Comparison of ENCODE assay signal across 9 cellular contexts in genomic region chr10:104253576-104254410, GRCh38. TPM values are rescaled to one million over a fixed set of nuclear protein-coding genes. Genes with fewer than 3 reads are reported as not detected.
DNase-seq lines count a peak whose midpoint lies in the region; ATAC-seq, FAIRE-seq and TF ChIP-seq lines count a peak whose summit lies in the region.
"Had no signal": no experiment of that assay in that cellular context is flagged by ENCODE, and none has a peak within 500 bp of the region (broad histone marks: within the 10 kb centered on the region; RNA-seq: fewer than 3 reads in every experiment).

No MANE protein-coding gene starts in this region.

- no peak for TF ChIP-seq CTCF in keratinocyte (optimal IDR thresholded peaks at IDR 0.05 in 1 of 3, IDR thresholded peaks at IDR 0.05 in 1 of 3, conservative IDR thresholded peaks at IDR 0.05 in 1 of 3; ENCODE audit: extremely low read depth in 1 of 3, insufficient read depth in 2 of 3, low read length in 3 of 3)
- TF ChIP-seq CTCF in testis (IDR thresholded peaks at IDR 0.05) = no peak

- no peak for ATAC-seq in activated naive CD8-positive, alpha-beta T cell treated with anti-CD3 and anti-CD28 coated beads, Interleukin-2, amount 10 ng/mL, durations not matched to agents 7 days and 5 days (ENCODE audit: low read depth)
- ATAC-seq in GM21825 (IDR thresholded peaks at IDR 0.05; ENCODE audit: unreplicated experiment) = no peak

- H3K4me1 ChIP-seq in keratinocyte (ENCODE audit: control insufficient read depth, extremely low read depth, insufficient read depth, low read length) (peaks cover 36% of the 10 kb centered on the region), testis (peaks cover 10% of the 10 kb centered on the region)

- TF ChIP-seq POLR2A in testis (IDR thresholded peaks at IDR 0.05) = no peak

- FAIRE-seq in keratinocyte (lab: Jason Lieb, UNC) = peak; percentile 48
- FAIRE-seq: HTR-8/SVneo had no signal

- H3K36me3 Mint-ChIP-seq in activated CD4-positive, alpha-beta T cell treated with anti-CD3 and anti-CD28 coated beads, Interleukin-2, amount 10 ng/mL, durations not matched to agents 7 days and 5 days (ENCODE audit: low read depth) = peaks cover 17% of the 10 kb centered on the region
- H3K36me3 Mint-ChIP-seq in activated naive CD8-positive, alpha-beta T cell treated with anti-CD3 and anti-CD28 coated beads, Interleukin-2, amount 10 ng/mL, durations not matched to agents 7 days and 5 days = peaks cover 16% of the 10 kb centered on the region

- peak overlapping the region; percentile 82 for H3K27ac ChIP-seq in keratinocyte (ENCODE audit: control insufficient read depth, insufficient read depth, low read length)
- peak overlapping the region; percentile 89 to 93 for H3K27ac ChIP-seq in testis

- peak overlapping the region; percentile 89 for H3K4me3 Mint-ChIP-seq in activated CD4-positive, alpha-beta T cell treated with anti-CD3 and anti-CD28 coated beads, Interleukin-2, amount 10 ng/mL, durations not matched to agents 7 days and 5 days
- H3K4me3 Mint-ChIP-seq in activated naive CD8-positive, alpha-beta T cell treated with anti-CD3 and anti-CD28 coated beads, Interleukin-2, amount 10 ng/mL, durations not matched to agents 7 days and 5 days = peak overlapping the region; percentile 99

- CTCF ChIA-PET in activated CD4-positive, alpha-beta T cell treated with anti-CD3 and anti-CD28 coated beads, Interleukin-2, amount 10 ng/mL, durations not matched to agents 7 days and 5 days (lab: Charles Lee) = interaction anchor here (0.6 to 3.3 kb wide), 13 partner anchors 8 to 366 kb away, joined by 3 to 21 read pairs (median 5); partner anchors contain the start of genes CFAP43 and CFAP58

- H3K9me1 ChIP-seq in keratinocyte (ENCODE audit: control insufficient read depth, extremely low read depth, insufficient read depth, low read length) = peaks cover 3% of the 10 kb centered on the region

- H3K4me1 Mint-ChIP-seq in activated CD4-positive, alpha-beta T cell treated with anti-CD3 and anti-CD28 coated beads, Interleukin-2, amount 10 ng/mL, durations not matched to agents 7 days and 5 days = peaks cover 38% of the 10 kb centered on the region
- H3K4me1 Mint-ChIP-seq in activated naive CD8-positive, alpha-beta T cell treated with anti-CD3 and anti-CD28 coated beads, Interleukin-2, amount 10 ng/mL, durations not matched to agents 7 days and 5 days = peaks cover 41% of the 10 kb centered on the region

- no peaks in the 10 kb centered on the region for H3K9me3 Mint-ChIP-seq in activated CD4-positive, alpha-beta T cell treated with anti-CD3 and anti-CD28 coated beads, Interleukin-2, amount 10 ng/mL, durations not matched to agents 7 days and 5 days
- H3K9me3 Mint-ChIP-seq in activated naive CD8-positive, alpha-beta T cell treated with anti-CD3 and anti-CD28 coated beads, Interleukin-2, amount 10 ng/mL, durations not matched to agents 7 days and 5 days = no peaks in the 10 kb centered on the region

- dilution Hi-C loops in keratinocyte (cut with MboI; ENCODE audit: extremely low pct_ligation_motif_present, low sequenced_read_pairs) = no loop called here

- H3K79me2 ChIP-seq in keratinocyte (ENCODE audit: control insufficient read depth, insufficient read depth, low read length) = peaks cover 36% of the 10 kb centered on the region

- peak overlapping the region; percentile 86 for H3K9ac ChIP-seq in keratinocyte (ENCODE audit: control insufficient read depth, extremely low read depth, insufficient read depth, low read length)

- H4K20me1 ChIP-seq in keratinocyte (ENCODE audit: control insufficient read depth, extremely low read depth, insufficient read depth, low read length) = no peaks in the 10 kb centered on the region

- H3K4me2 ChIP-seq in keratinocyte (ENCODE audit: control insufficient read depth, extremely low read depth, insufficient read depth, low read depth, low read length) = peak overlapping the region; percentile 92

- intact Hi-C loops in testis (cut with DNase I; ENCODE audit: low total_unique reads) = no loop called here

- H3K36me3 ChIP-seq in keratinocyte (ENCODE audit: control insufficient read depth in 2 of 2, extremely low read depth in 1 of 2, insufficient read depth in 2 of 2, low read length in 2 of 2) (peaks cover 3 to 8% of the 10 kb centered on the region in 2 experiments), testis (ENCODE audit: low read depth, missing control alignments) (no peaks in the 10 kb centered on the region)

- H2AFZ ChIP-seq in keratinocyte (ENCODE audit: control insufficient read depth, low read length) = peak overlapping the region; percentile 97

- peak overlapping the region; percentile 96 for H3K27ac Mint-ChIP-seq in activated CD4-positive, alpha-beta T cell treated with anti-CD3 and anti-CD28 coated beads, Interleukin-2, amount 10 ng/mL, durations not matched to agents 7 days and 5 days
- H3K27ac Mint-ChIP-seq in activated naive CD8-positive, alpha-beta T cell treated with anti-CD3 and anti-CD28 coated beads, Interleukin-2, amount 10 ng/mL, durations not matched to agents 7 days and 5 days = peak overlapping the region; percentile 91

- peaks cover 17% of the 10 kb centered on the region for H3K27me3 Mint-ChIP-seq in activated CD4-positive, alpha-beta T cell treated with anti-CD3 and anti-CD28 coated beads, Interleukin-2, amount 10 ng/mL, durations not matched to agents 7 days and 5 days
- peaks cover 15% of the 10 kb centered on the region for H3K27me3 Mint-ChIP-seq in activated naive CD8-positive, alpha-beta T cell treated with anti-CD3 and anti-CD28 coated beads, Interleukin-2, amount 10 ng/mL, durations not matched to agents 7 days and 5 days

- H3K9me3 ChIP-seq in keratinocyte (ENCODE audit: control insufficient read depth, low read depth, low read length) (no peaks in the 10 kb centered on the region), testis (no peaks in the 10 kb centered on the region)

- no peak for DNase-seq in activated CD4-positive, alpha-beta T cell treated with anti-CD3 and anti-CD28 coated beads, Interleukin-2, amount 10 ng/mL, durations not matched to agents 7 days and 5 days
- no peak for DNase-seq in activated CD4-positive, alpha-beta T cell treated with anti-CD3 and anti-CD28 coated beads, Interleukin-2, amount 50 U/mL, for 48 hours
- no peak for DNase-seq in activated naive CD8-positive, alpha-beta T cell treated with anti-CD3 and anti-CD28 coated beads, Interleukin-2, amount 10 ng/mL, durations not matched to agents 7 days and 5 days
- DNase-seq in keratinocyte (ENCODE audit: low read depth, low spot score) = no peak
- DNase-seq in testis = no peak
- no peak for DNase-seq in NAMALWA (ENCODE audit: low spot score)
- DNase-seq in NCI-H1048 (lab: John Stamatoyannopoulos, UW) = no peak

- 56 to 58% methylated on average over 10 of the region's 10 CpGs for WGBS in testis, 2 donors

- POLR2A ChIA-PET in activated CD4-positive, alpha-beta T cell treated with anti-CD3 and anti-CD28 coated beads, Interleukin-2, amount 10 ng/mL, durations not matched to agents 7 days and 5 days (lab: Charles Lee) = no interaction called here
- POLR2A ChIA-PET in activated naive CD8-positive, alpha-beta T cell treated with anti-CD3 and anti-CD28 coated beads, Interleukin-2, amount 10 ng/mL, durations not matched to agents 7 days and 5 days (lab: Charles Lee) = interaction anchor here (1.4 to 4.0 kb wide), 3 partner anchors 13 to 132 kb away, joined by 9 to 29 read pairs (median 10); partner anchors contain the start of genes CFAP43, GSTO2 and SFR1

- H3K27me3 ChIP-seq in keratinocyte (ENCODE audit: control insufficient read depth, extremely low read depth, insufficient read depth, low read length) (no peaks in the 10 kb centered on the region), testis (no peaks in the 10 kb centered on the region)

- H3K4me3 ChIP-seq in keratinocyte (ENCODE audit: control insufficient read depth in 2 of 3, extremely low read depth in 1 of 3, insufficient read depth in 2 of 3, low read depth in 1 of 3, low read length in 3 of 3) = peak overlapping the region in 2 of 3 experiments; percentile 86
- H3K4me3 ChIP-seq in testis = peak overlapping the region; percentile 85 to 96

RNA-seq across cellular contexts. Expression of gene GSTO1, which starts 0.9 kb away (rescaled TPM):
- 100 to 1,000 TPM; 129 to 139 TPM for total RNA-seq in activated CD4-positive, alpha-beta T cell treated with anti-CD3 and anti-CD28 coated beads, Interleukin-2, amount 10 ng/mL, durations not matched to agents 7 days and 5 days
- 10 to 100 TPM; 92.2 to 97.7 TPM for total RNA-seq in activated naive CD8-positive, alpha-beta T cell treated with anti-CD3 and anti-CD28 coated beads, Interleukin-2, amount 10 ng/mL, durations not matched to agents 7 days and 5 days
- polyA plus RNA-seq in keratinocyte (260 to 338 TPM (median 267 TPM) in 3 replicates), testis (ENCODE audit: insufficient read depth, low read depth, low replicate concordance) (35.2 TPM)
- polyA plus RNA-seq in keratinocyte (2011; ENCODE audit: low read depth) = 230 TPM
- 293 and 341 TPM in 2 replicates for polyA plus RNA-seq in keratinocyte (2011; cell fraction: cytosol; rRNA removed)
- 149 and 168 TPM in 2 replicates for polyA plus RNA-seq in keratinocyte (2011; cell fraction: nucleus; rRNA removed)
- polyA plus RNA-seq in keratinocyte (2012; ENCODE audit: low replicate concordance) = 270 and 343 TPM in 2 replicates
- polyA minus RNA-seq in keratinocyte = 14.6 to 78.3 TPM (median 50.6 TPM) in 3 replicates
- polyA minus RNA-seq in keratinocyte (2011; cell fraction: cytosol; rRNA and poly(A)+ RNA removed) = 91.5 TPM
- 27.6 and 51.2 TPM in 2 replicates for polyA minus RNA-seq in keratinocyte (2011; cell fraction: nucleus; rRNA and poly(A)+ RNA removed)
- total RNA-seq in testis = 10 to 100 TPM in 1 of 2 donors, 1 to 10 TPM in 1; 10.0 to 16.4 TPM

RNA-seq across cellular contexts. Expression of gene GSTO2, which starts 15.2 kb away (rescaled TPM):
- 1 to 10 TPM in 1 of 2 experiments, under 1 TPM in 1; 0.81 to 1.3 TPM for total RNA-seq in activated CD4-positive, alpha-beta T cell treated with anti-CD3 and anti-CD28 coated beads, Interleukin-2, amount 10 ng/mL, durations not matched to agents 7 days and 5 days
- total RNA-seq in activated naive CD8-positive, alpha-beta T cell treated with anti-CD3 and anti-CD28 coated beads, Interleukin-2, amount 10 ng/mL, durations not matched to agents 7 days and 5 days = 1 to 10 TPM; 1.4 TPM
- 42.7 to 56.9 TPM (median 47.1 TPM) in 3 replicates for polyA plus RNA-seq in keratinocyte
- 3.5 TPM for polyA plus RNA-seq in keratinocyte (2011; ENCODE audit: low read depth)
- 43.7 and 50.3 TPM in 2 replicates for polyA plus RNA-seq in keratinocyte (2011; cell fraction: cytosol; rRNA removed)
- polyA plus RNA-seq in keratinocyte (2011; cell fraction: nucleus; rRNA removed) = 29.6 and 32.1 TPM in 2 replicates
- polyA plus RNA-seq in keratinocyte (2012; ENCODE audit: low replicate concordance) = 28.2 and 28.3 TPM in 2 replicates
- polyA minus RNA-seq in keratinocyte = 17.9 to 33.5 TPM (median 25.5 TPM) in 3 replicates
- polyA minus RNA-seq in keratinocyte (2011; cell fraction: cytosol; rRNA and poly(A)+ RNA removed) = 10.7 TPM
- polyA minus RNA-seq in keratinocyte (2011; cell fraction: nucleus; rRNA and poly(A)+ RNA removed) = 7.9 and 15.6 TPM in 2 replicates
- 10 to 100 TPM; 28.9 to 51.7 TPM for total RNA-seq in testis
- 53.7 TPM for polyA plus RNA-seq in testis (ENCODE audit: insufficient read depth, low read depth, low replicate concordance)

RNA-seq across cellular contexts. Expression of gene CFAP43, which starts 21.6 kb away (rescaled TPM):
- not detected for total RNA-seq in activated CD4-positive, alpha-beta T cell treated with anti-CD3 and anti-CD28 coated beads, Interleukin-2, amount 10 ng/mL, durations not matched to agents 7 days and 5 days
- under 1 TPM in 1 of 2 experiments, not detected in 1; 0.25 TPM for total RNA-seq in activated naive CD8-positive, alpha-beta T cell treated with anti-CD3 and anti-CD28 coated beads, Interleukin-2, amount 10 ng/mL, durations not matched to agents 7 days and 5 days
- polyA plus RNA-seq in keratinocyte = 0.20 to 0.26 TPM (median 0.25 TPM) in 3 replicates
- 1.0 TPM for polyA plus RNA-seq in keratinocyte (2011; ENCODE audit: low read depth)
- polyA plus RNA-seq in keratinocyte (2011; cell fraction: cytosol; rRNA removed) = 0.23 TPM in 2 replicates
- 0.43 and 0.67 TPM in 2 replicates for polyA plus RNA-seq in keratinocyte (2011; cell fraction: nucleus; rRNA removed)
- polyA plus RNA-seq in keratinocyte (2012; ENCODE audit: low replicate concordance) = 0.13 and 0.23 TPM in 2 replicates
- polyA minus RNA-seq in keratinocyte = 0.10 to 0.35 TPM in 2 of 3 replicates, not detected in the other
- polyA minus RNA-seq in keratinocyte (2011; cell fraction: cytosol; rRNA and poly(A)+ RNA removed) = not detected
- polyA minus RNA-seq in keratinocyte (2011; cell fraction: nucleus; rRNA and poly(A)+ RNA removed) = 0.21 and 0.85 TPM in 2 replicates
- total RNA-seq in testis = 10 to 100 TPM; 37.8 to 72.8 TPM
- polyA plus RNA-seq in testis (ENCODE audit: insufficient read depth, low read depth, low replicate concordance) = 60.7 TPM

Comparison
In these comparisons a context has a peak if more than half of its experiments do, and no peak if none do; other contexts are left out.
1. RNA of gene GSTO1, which starts 0.9 kb away (total RNA-seq): 129 to 139 TPM in activated CD4-positive, alpha-beta T cell treated with anti-CD3 and anti-CD28 coated beads, Interleukin-2, amount 10 ng/mL, durations not matched to agents 7 days and 5 days and 92.2 to 97.7 TPM in activated naive CD8-positive, alpha-beta T cell treated with anti-CD3 and anti-CD28 coated beads, Interleukin-2, amount 10 ng/mL, durations not matched to agents 7 days and 5 days; 10.0 to 16.4 TPM in testis; every median in the first group is over 4 times any median in the second.
2. RNA of gene GSTO2, which starts 15.2 kb away (total RNA-seq): 28.9 to 51.7 TPM in testis; 1.4 TPM in activated naive CD8-positive, alpha-beta T cell treated with anti-CD3 and anti-CD28 coated beads, Interleukin-2, amount 10 ng/mL, durations not matched to agents 7 days and 5 days and 0.81 to 1.3 TPM in activated CD4-positive, alpha-beta T cell treated with anti-CD3 and anti-CD28 coated beads, Interleukin-2, amount 10 ng/mL, durations not matched to agents 7 days and 5 days; every median in the first group is over 10 times any median in the second.
3. RNA of gene CFAP43, which starts 21.6 kb away (total RNA-seq): 37.8 to 72.8 TPM in testis; 0.25 TPM in activated naive CD8-positive, alpha-beta T cell treated with anti-CD3 and anti-CD28 coated beads, Interleukin-2, amount 10 ng/mL, durations not matched to agents 7 days and 5 days and not detected in activated CD4-positive, alpha-beta T cell treated with anti-CD3 and anti-CD28 coated beads, Interleukin-2, amount 10 ng/mL, durations not matched to agents 7 days and 5 days; every median in the first group is over 10 times any median in the second.